1 cellular context compared by ENCODE assay signal in the genomic region with DNA sequence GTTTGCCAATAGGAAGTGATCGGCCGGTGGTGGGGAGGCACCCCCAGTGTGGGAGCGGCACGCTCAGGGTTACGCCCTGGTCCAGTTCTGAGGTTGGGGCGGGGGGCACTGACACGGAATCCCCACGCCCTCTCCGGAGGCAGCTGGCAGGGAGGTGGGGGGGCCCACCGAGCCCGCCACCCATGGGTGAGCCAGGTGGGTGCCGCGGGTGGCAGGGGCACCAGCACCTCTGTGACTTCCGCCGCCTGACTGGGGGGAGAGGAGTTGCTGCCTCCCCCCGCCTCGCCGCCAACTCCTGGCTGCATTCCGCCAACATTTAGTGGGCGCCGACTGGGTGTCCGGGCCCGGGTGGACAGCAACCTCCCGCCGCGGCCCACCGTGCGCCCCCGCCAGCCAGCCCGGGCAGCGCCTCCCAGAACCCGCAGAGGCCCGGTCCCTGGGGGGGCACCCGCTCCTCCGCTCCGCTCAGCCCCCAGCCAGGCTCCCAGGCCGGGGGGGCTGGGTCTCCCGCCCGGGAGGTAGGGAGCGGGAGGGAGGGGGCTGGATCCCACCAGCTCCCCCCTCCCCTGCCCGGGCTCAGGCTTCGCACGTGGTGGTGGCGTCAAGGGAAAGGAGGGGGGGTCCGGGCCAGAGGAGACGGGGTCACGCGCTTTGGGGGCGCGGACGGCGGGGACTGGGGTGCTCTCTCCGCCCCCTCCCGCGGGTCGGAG.
TF ChIP-seq lines count a peak whose summit lies in the region.

No MANE protein-coding gene starts in this region.

TF ChIP-seq in IMR-90, 13 proteins besides CTCF, POLR2A, EP300 and RAD21:
- TF ChIP-seq RCOR1 (IDR thresholded peaks at IDR 0.05; ENCODE audit: insufficient replicate concordance, low read length) = no peak
- TF ChIP-seq, protein P1, sequence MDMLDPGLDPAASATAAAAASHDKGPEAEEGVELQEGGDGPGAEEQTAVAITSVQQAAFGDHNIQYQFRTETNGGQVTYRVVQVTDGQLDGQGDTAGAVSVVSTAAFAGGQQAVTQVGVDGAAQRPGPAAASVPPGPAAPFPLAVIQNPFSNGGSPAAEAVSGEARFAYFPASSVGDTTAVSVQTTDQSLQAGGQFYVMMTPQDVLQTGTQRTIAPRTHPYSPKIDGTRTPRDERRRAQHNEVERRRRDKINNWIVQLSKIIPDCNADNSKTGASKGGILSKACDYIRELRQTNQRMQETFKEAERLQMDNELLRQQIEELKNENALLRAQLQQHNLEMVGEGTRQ (IDR thresholded peaks at IDR 0.05; ENCODE audit: low read depth, low read length) = 0 out of 2 replicates have a peak, but pooled peaks have one; percentile 38
- no peak for TF ChIP-seq CEBPB (IDR thresholded peaks at IDR 0.05; ENCODE audit: low read depth, low read length)
- no peak for TF ChIP-seq NFE2L2 (IDR thresholded peaks at IDR 0.05; ENCODE audit: low read depth, low read length)
- TF ChIP-seq FOS (IDR thresholded peaks at IDR 0.05; ENCODE audit: low read depth, low read length) = no peak
- TF ChIP-seq MAFK (IDR thresholded peaks at IDR 0.05; ENCODE audit: low read depth, low read length) = no peak
- no peak for TF ChIP-seq SMC3 (IDR thresholded peaks at IDR 0.05; ENCODE audit: low read depth, low read length)
- 0 out of 2 replicates have a peak, but pooled peaks have one; percentile 37 for TF ChIP-seq MXI1 (IDR thresholded peaks at IDR 0.05; ENCODE audit: borderline replicate concordance, low read depth, low read length)
- TF ChIP-seq CHD1 (IDR thresholded peaks at IDR 0.05; ENCODE audit: low read depth, low read length) = no peak
- peak; percentile 76; the same call in 1 of the 2 replicates for TF ChIP-seq MAZ (IDR thresholded peaks at IDR 0.05; ENCODE audit: borderline replicate concordance, low read depth, low read length)
- peak; percentile 69; the same call in 1 of the 2 replicates for TF ChIP-seq BHLHE40 (IDR thresholded peaks at IDR 0.05; ENCODE audit: low read depth, low read length)
- TF ChIP-seq, protein P2, sequence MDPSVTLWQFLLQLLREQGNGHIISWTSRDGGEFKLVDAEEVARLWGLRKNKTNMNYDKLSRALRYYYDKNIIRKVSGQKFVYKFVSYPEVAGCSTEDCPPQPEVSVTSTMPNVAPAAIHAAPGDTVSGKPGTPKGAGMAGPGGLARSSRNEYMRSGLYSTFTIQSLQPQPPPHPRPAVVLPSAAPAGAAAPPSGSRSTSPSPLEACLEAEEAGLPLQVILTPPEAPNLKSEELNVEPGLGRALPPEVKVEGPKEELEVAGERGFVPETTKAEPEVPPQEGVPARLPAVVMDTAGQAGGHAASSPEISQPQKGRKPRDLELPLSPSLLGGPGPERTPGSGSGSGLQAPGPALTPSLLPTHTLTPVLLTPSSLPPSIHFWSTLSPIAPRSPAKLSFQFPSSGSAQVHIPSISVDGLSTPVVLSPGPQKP (IDR thresholded peaks at IDR 0.05; ENCODE audit: borderline replicate concordance, low read depth, low read length) = no peak
- no peak for TF ChIP-seq RFX5 (IDR thresholded peaks at IDR 0.05; ENCODE audit: low read depth, low read length)
